Comparison of ENCODE assay signal across 8 cellular contexts in genomic region chr1:158819461-158820443, GRCh38. TPM values are rescaled to one million over a fixed set of nuclear protein-coding genes. Genes with fewer than 3 reads are reported as not detected.
DNase-seq lines count a peak whose midpoint lies in the region; ATAC-seq and TF ChIP-seq lines count a peak whose summit lies in the region.

No MANE protein-coding gene starts in this region.

- CTCF ChIA-PET in activated CD8-positive, alpha-beta T cell treated with anti-CD3 and anti-CD28 coated beads for 36 hours (lab: Charles Lee): interaction anchor here (1.1 kb wide), 1 partner anchor 26 kb away, joined by 3 read pairs; no protein-coding TSS in a partner anchor

- H3K27ac ChIP-seq in spleen: peak overlapping the region in 7 of 8 donors; percentile 73 to 89 (median 79)

- TF ChIP-seq POLR2A in spleen (IDR thresholded peaks at IDR 0.05): no peak

- POLR2A ChIA-PET in activated CD8-positive, alpha-beta T cell treated with anti-CD3 and anti-CD28 coated beads for 36 hours (lab: Charles Lee): interaction anchor here (1.4 kb wide), 1 partner anchor 190 kb away, joined by 5 read pairs; the partner anchor contains the start of gene IFI16

- no peak for TF ChIP-seq CTCF in activated CD8-positive, alpha-beta T cell treated with anti-CD3 and anti-CD28 coated beads for 36 hours (IDR thresholded peaks at IDR 0.05)
- TF ChIP-seq CTCF in spleen (IDR thresholded peaks at IDR 0.05 in 8 of 11, conservative IDR thresholded peaks at IDR 0.05 in 3 of 11): no peak

- peak; percentile 83 for ATAC-seq in HG03175 (IDR thresholded peaks at IDR 0.05; ENCODE audit: unreplicated experiment)
- peak; percentile 98 for ATAC-seq in activated CD8-positive, alpha-beta T cell treated with anti-CD3 and anti-CD28 coated beads for 36 hours

- peaks cover 3% of the 10 kb centered on the region for H3K9me3 Mint-ChIP-seq in activated CD4-positive, alpha-beta T cell treated with anti-CD3 and anti-CD28 coated beads, Interleukin-2, amount 10 ng/mL, durations not matched to agents 24 days and 14 days
- H3K9me3 Mint-ChIP-seq in activated CD8-positive, alpha-beta T cell treated with anti-CD3 and anti-CD28 coated beads for 36 hours: no peaks in the 10 kb centered on the region

- peaks cover 27% of the 10 kb centered on the region for H3K4me1 Mint-ChIP-seq in activated CD4-positive, alpha-beta T cell treated with anti-CD3 and anti-CD28 coated beads, Interleukin-2, amount 10 ng/mL, durations not matched to agents 24 days and 14 days
- H3K4me1 Mint-ChIP-seq in activated CD8-positive, alpha-beta T cell treated with anti-CD3 and anti-CD28 coated beads for 36 hours (ENCODE audit: low read depth): peaks cover 18% of the 10 kb centered on the region

- H3K36me3 Mint-ChIP-seq in activated CD4-positive, alpha-beta T cell treated with anti-CD3 and anti-CD28 coated beads, Interleukin-2, amount 10 ng/mL, durations not matched to agents 24 days and 14 days (ENCODE audit: low read depth): peaks cover 2% of the 10 kb centered on the region
- no peaks in the 10 kb centered on the region for H3K36me3 Mint-ChIP-seq in activated CD8-positive, alpha-beta T cell treated with anti-CD3 and anti-CD28 coated beads for 36 hours (ENCODE audit: low read depth)

- intact Hi-C loops in activated CD4-positive, alpha-beta T cell treated with anti-CD3 and anti-CD28 coated beads, Interleukin-2, amount 10 ng/mL, durations not matched to agents 24 days and 14 days (cut with micrococcal nuclease): loop anchor here (1.0 to 2.0 kb wide), 6 partner anchors 11 to 257 kb away; partner anchors contain the start of genes AIM2, IFI16 and PYHIN1
- intact Hi-C loops in activated CD8-positive, alpha-beta T cell treated with anti-CD3 and anti-CD28 coated beads for 36 hours (cut with micrococcal nuclease): no loop called here
- intact Hi-C loops in spleen (cut with DNase I; ENCODE audit: low total_unique reads): no loop called here

- peaks cover 5 to 40% (median 23%) of the 10 kb centered on the region in 6 donors for H3K4me1 ChIP-seq in spleen

- H3K36me3 ChIP-seq in spleen (no peaks in the 10 kb centered on the region), H7 (replicated peaks; ENCODE audit: control insufficient read depth, insufficient read depth, low read length) (no peaks in the 10 kb centered on the region)

- peak; percentile 74 for DNase-seq in activated CD4-positive, alpha-beta T cell treated with anti-CD3 and anti-CD28 coated beads, Interleukin-2, amount 10 ng/mL, durations not matched to agents 24 days and 14 days
- DNase-seq in activated CD4-positive, alpha-beta T cell treated with anti-CD3 and anti-CD28 coated beads for 1 hour: no peak
- DNase-seq in activated CD8-positive, alpha-beta T cell treated with anti-CD3 and anti-CD28 coated beads for 36 hours: peak; percentile 7
- DNase-seq in spleen (no peak), H7 (no peak), 8988T (no peak), iPS-NIHi11 (ENCODE audit: low spot score) (no peak)

- peak overlapping the region; percentile 70 for H3K4me3 Mint-ChIP-seq in activated CD4-positive, alpha-beta T cell treated with anti-CD3 and anti-CD28 coated beads, Interleukin-2, amount 10 ng/mL, durations not matched to agents 24 days and 14 days
- H3K4me3 Mint-ChIP-seq in activated CD8-positive, alpha-beta T cell treated with anti-CD3 and anti-CD28 coated beads for 36 hours: peak overlapping the region; percentile 14

- H3K27me3 Mint-ChIP-seq in activated CD4-positive, alpha-beta T cell treated with anti-CD3 and anti-CD28 coated beads, Interleukin-2, amount 10 ng/mL, durations not matched to agents 24 days and 14 days: peaks cover 7% of the 10 kb centered on the region
- peaks cover 5% of the 10 kb centered on the region for H3K27me3 Mint-ChIP-seq in activated CD8-positive, alpha-beta T cell treated with anti-CD3 and anti-CD28 coated beads for 36 hours

- 47 to 49% (median 48%) methylated on average over 7 of the region's 7 CpGs for WGBS in spleen, 5 donors

- H3K27ac Mint-ChIP-seq in activated CD4-positive, alpha-beta T cell treated with anti-CD3 and anti-CD28 coated beads, Interleukin-2, amount 10 ng/mL, durations not matched to agents 24 days and 14 days: peak overlapping the region; percentile 76
- H3K27ac Mint-ChIP-seq in activated CD8-positive, alpha-beta T cell treated with anti-CD3 and anti-CD28 coated beads for 36 hours: peak overlapping the region; percentile 50

- H3K27me3 ChIP-seq in spleen (replicated peaks in 1 of 7): no peaks in the 10 kb centered on the region
- H3K27me3 ChIP-seq in H7 (ENCODE audit: control insufficient read depth, insufficient read depth, low read length): no peaks in the 10 kb centered on the region

- peak overlapping the region in 1 of 8 donors; percentile 26 for H3K4me3 ChIP-seq in spleen
- no peak overlapping the region for H3K4me3 ChIP-seq in H7 (ENCODE audit: insufficient read depth, low read depth, low read length)

- H3K9me3 ChIP-seq in spleen: no peaks in the 10 kb centered on the region

RNA-seq across cellular contexts. Expression of gene MNDA, which starts 11.4 kb away (rescaled TPM):
- total RNA-seq in activated CD4-positive, alpha-beta T cell treated with anti-CD3 and anti-CD28 coated beads, Interleukin-2, amount 10 ng/mL, durations not matched to agents 24 days and 14 days: not detected in 2 replicates
- not detected for total RNA-seq in activated CD8-positive, alpha-beta T cell treated with anti-CD3 and anti-CD28 coated beads for 36 hours
- 100 to 1,000 TPM in 5 of 7 donors, 10 to 100 TPM in 2; 49.1 to 218 (median 130) TPM for total RNA-seq in spleen
- polyA plus RNA-seq in spleen: 10 to 100 TPM in 2 of 3 donors, 1 to 10 TPM in 1; 9.3 to 40.2 (median 23.3) TPM
- not detected in 2 replicates for total RNA-seq in H7 (2014; rRNA removed; shearing (Covaris generic))

RNA-seq across cellular contexts. Expression of gene OR6N2, which starts 38.7 kb away (rescaled TPM):
- not detected in 2 replicates for total RNA-seq in activated CD4-positive, alpha-beta T cell treated with anti-CD3 and anti-CD28 coated beads, Interleukin-2, amount 10 ng/mL, durations not matched to agents 24 days and 14 days
- total RNA-seq in activated CD8-positive, alpha-beta T cell treated with anti-CD3 and anti-CD28 coated beads for 36 hours: not detected
- under 1 TPM in 1 of 7 donors, not detected in 6; 0.47 TPM for total RNA-seq in spleen
- not detected for polyA plus RNA-seq in spleen
- not detected in 2 replicates for total RNA-seq in H7 (2014; rRNA removed; shearing (Covaris generic))

RNA-seq across cellular contexts. Expression of gene OR6N1, which starts 47.8 kb away (rescaled TPM):
- not detected in 2 replicates for total RNA-seq in activated CD4-positive, alpha-beta T cell treated with anti-CD3 and anti-CD28 coated beads, Interleukin-2, amount 10 ng/mL, durations not matched to agents 24 days and 14 days
- total RNA-seq in activated CD8-positive, alpha-beta T cell treated with anti-CD3 and anti-CD28 coated beads for 36 hours: not detected
- under 1 TPM in 2 of 7 donors, not detected in 5; 0.77 to 0.84 TPM for total RNA-seq in spleen
- under 1 TPM in 1 of 3 donors, not detected in 2; 0.10 TPM for polyA plus RNA-seq in spleen
- not detected in 2 replicates for total RNA-seq in H7 (2014; rRNA removed; shearing (Covaris generic))

Comparison
In these comparisons a context has a peak if more than half of its experiments do, and no peak if none do; other contexts are left out.
1. DNase-seq: peak in activated CD4-positive, alpha-beta T cell treated with anti-CD3 and anti-CD28 coated beads, Interleukin-2, amount 10 ng/mL, durations not matched to agents 24 days and 14 days (single experiment) and activated CD8-positive, alpha-beta T cell treated with anti-CD3 and anti-CD28 coated beads for 36 hours (single experiment); none in activated CD4-positive, alpha-beta T cell treated with anti-CD3 and anti-CD28 coated beads for 1 hour (single experiment), spleen (single experiment), H7 (single experiment), 8988T (single experiment) and iPS-NIHi11 (single experiment).
2. RNA of gene MNDA, which starts 11.4 kb away (total RNA-seq): 49.1 to 218 TPM in spleen; not detected in activated CD4-positive, alpha-beta T cell treated with anti-CD3 and anti-CD28 coated beads, Interleukin-2, amount 10 ng/mL, durations not matched to agents 24 days and 14 days, not detected in activated CD8-positive, alpha-beta T cell treated with anti-CD3 and anti-CD28 coated beads for 36 hours and not detected in H7; every median in the first group is over 10 times any median in the second.